Comparison of ENCODE assay signal across 19 cellular contexts in the genomic region with DNA sequence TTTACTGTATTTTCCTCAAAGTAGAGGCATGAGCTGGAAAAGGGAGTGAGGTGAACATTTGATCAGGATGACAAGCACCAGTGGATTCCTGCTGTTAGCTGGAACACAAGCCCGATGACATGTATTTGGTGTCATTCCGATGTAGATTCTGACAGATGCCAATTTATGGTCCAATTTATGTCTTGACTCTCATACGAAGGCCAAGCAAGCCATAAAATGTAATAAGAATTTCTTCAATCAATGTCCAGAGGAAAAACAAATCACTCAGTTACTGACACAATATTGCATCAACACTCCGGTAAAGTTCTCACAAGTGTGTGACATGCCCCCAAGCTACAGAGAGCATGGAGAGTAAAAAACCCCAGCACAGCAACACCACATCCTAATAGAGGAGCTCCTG.
DNase-seq lines count a peak whose midpoint lies in the region; ATAC-seq, FAIRE-seq and TF ChIP-seq lines count a peak whose summit lies in the region.
"Had no signal": no experiment of that assay in that cellular context is flagged by ENCODE, and none has a peak within 500 bp of the region (broad histone marks: within the 10 kb centered on the region; RNA-seq: fewer than 3 reads in every experiment).

No MANE protein-coding gene starts in this region.

- in situ Hi-C loops in K562 (cut with MboI), result no loop called here

- H3K9me1 ChIP-seq in K562 (ENCODE audit: control insufficient read depth, insufficient read depth, low read length), result no peaks in the 10 kb centered on the region

- H3F3A ChIP-seq in GM23338 (replicated peaks; ENCODE audit: low read depth), result no peaks in the 10 kb centered on the region
- no peaks in the 10 kb centered on the region for H3F3A ChIP-seq in smooth muscle cell (ENCODE audit: low read depth)

- no peaks in the 10 kb centered on the region for H3K79me2 ChIP-seq in GM23338 (replicated peaks; ENCODE audit: insufficient read depth)
- H3K79me2 ChIP-seq in K562 (ENCODE audit: control insufficient read depth, insufficient read depth, low read length), result no peaks in the 10 kb centered on the region
- H3K79me2 ChIP-seq in smooth muscle cell (ENCODE audit: low read depth), result no peaks in the 10 kb centered on the region

- H3K9me3 ChIP-seq in K562 (replicated peaks; ENCODE audit: control insufficient read depth, insufficient read depth, low read depth, low read length), result no peaks in the 10 kb centered on the region
- no peaks in the 10 kb centered on the region for H3K9me3 ChIP-seq in smooth muscle cell (replicated peaks; ENCODE audit: low read depth)
- H3K9me3 ChIP-seq: HAP-1 had no signal

- H3K9me2 ChIP-seq in GM23338 (ENCODE audit: insufficient read depth), result peaks cover 7% of the 10 kb centered on the region

- TF ChIP-seq EP300 in K562 (IDR thresholded peaks at IDR 0.05; ENCODE audit: low read length), result no peak

- peaks cover 6% of the 10 kb centered on the region; the same call in 2 of the 3 replicates for H3K4me1 Mint-ChIP-seq in GM23338
- H3K4me1 Mint-ChIP-seq in nephron progenitor cell, result peaks cover 11% of the 10 kb centered on the region
- H3K4me1 Mint-ChIP-seq: CD14-positive monocyte; CD4-positive, alpha-beta memory T cell; IgD-negative memory B cell had no signal

- H3K27ac ChIP-seq in GM23338 (ENCODE audit: low read depth), result no peak overlapping the region
- no peak overlapping the region for H3K27ac ChIP-seq in K562 (ENCODE audit: extremely low read depth, low read depth, low read length)
- no peak overlapping the region for H3K27ac ChIP-seq in smooth muscle cell (ENCODE audit: low read depth)
- H3K27ac ChIP-seq: BLaER1 had no signal

- H3K4me1 ChIP-seq in GM23338 (ENCODE audit: insufficient read depth), result no peaks in the 10 kb centered on the region
- H3K4me1 ChIP-seq in K562 (replicated peaks in 1 of 2; ENCODE audit: control insufficient read depth in 2 of 2, insufficient read depth in 2 of 2, low read length in 2 of 2), result no peaks in the 10 kb centered on the region
- H3K4me1 ChIP-seq in smooth muscle cell (ENCODE audit: low read depth), result no peaks in the 10 kb centered on the region
- H3K4me1 ChIP-seq: BLaER1, HAP-1 had no signal

- CTCF ChIA-PET in K562 (lab: Yijun Ruan, JAX; ENCODE audit: low intra/inter-chr PET ratio), result no interaction called here

- no peak for TF ChIP-seq POLR2A in K562 (conservative IDR thresholded peaks at IDR 0.05)

- H4K20me1 ChIP-seq in GM23338 (replicated peaks; ENCODE audit: insufficient read depth), result no peaks in the 10 kb centered on the region
- no peaks in the 10 kb centered on the region for H4K20me1 ChIP-seq in K562 (replicated peaks; ENCODE audit: control insufficient read depth, insufficient read depth, low read length)
- no peaks in the 10 kb centered on the region for H4K20me1 ChIP-seq in smooth muscle cell (ENCODE audit: low read depth)
- H4K20me1 ChIP-seq: BLaER1 had no signal

- H2AFZ ChIP-seq in GM23338 (peak overlapping the region; percentile 70; the same call in 1 of the 2 replicates), K562 (ENCODE audit: low read depth, low read length) (no peak overlapping the region), smooth muscle cell (ENCODE audit: low read depth) (peak overlapping the region; percentile 12)

- H3K9ac ChIP-seq in K562 (ENCODE audit: insufficient read depth in 1 of 2, low read depth in 2 of 2, low read length in 2 of 2), result no peak overlapping the region
- no peak overlapping the region for H3K9ac ChIP-seq in smooth muscle cell (ENCODE audit: low read depth)
- H3K9ac ChIP-seq: BLaER1 had no signal

- FAIRE-seq in K562 (lab: Jason Lieb, UNC), result peak; percentile 29
- FAIRE-seq: GM12892, GM18507, HepG2 had no signal

- DNase-seq in GM23338 (ENCODE audit: low spot score) (no peak), K562 (ENCODE audit: extremely low read depth in 1 of 4, low spot score in 3 of 4) (no peak), nephron progenitor cell (no peak), smooth muscle cell (lab: John Stamatoyannopoulos, UW; ENCODE audit: unreplicated experiment) (no peak), NCI-H1436 treated with DMSO at 0.1 percent for 48 hours (lab: John Stamatoyannopoulos, UW) (no peak), medulla oblongata (ENCODE audit: extremely low spot score) (no peak)
- DNase-seq: 8988T; CD4-positive, alpha-beta memory T cell; DMS153; DMS79; GDM1 had no signal

- no peak overlapping the region for H3K27ac Mint-ChIP-seq in GM23338
- peak overlapping the region; percentile 78 for H3K27ac Mint-ChIP-seq in nephron progenitor cell
- H3K27ac Mint-ChIP-seq: CD14-positive monocyte; CD4-positive, alpha-beta memory T cell; IgD-negative memory B cell had no signal

- no TSS peak for BruUV-seq in K562 (replicated peaks; lab: Mats Ljungman, UMichigan)

- intact Hi-C loops in K562 (cut with micrococcal nuclease), result no loop called here

- no peak overlapping the region for H3K4me3 ChIP-seq in GM23338
- no peak overlapping the region for H3K4me3 ChIP-seq in K562
- no peak overlapping the region for H3K4me3 ChIP-seq in smooth muscle cell
- H3K4me3 ChIP-seq: BLaER1, HAP-1 had no signal

- H3K4me3 Mint-ChIP-seq in GM23338 (no peak overlapping the region), nephron progenitor cell (no peak overlapping the region)
- H3K4me3 Mint-ChIP-seq: CD14-positive monocyte; CD4-positive, alpha-beta memory T cell; IgD-negative memory B cell had no signal

- no peaks in the 10 kb centered on the region for H3K27me3 ChIP-seq in GM23338 (ENCODE audit: insufficient read depth)
- H3K27me3 ChIP-seq in K562 (ENCODE audit: control insufficient read depth in 2 of 2, insufficient read depth in 2 of 2, low read length in 2 of 2), result no peaks in the 10 kb centered on the region
- H3K27me3 ChIP-seq in smooth muscle cell (ENCODE audit: low read depth), result no peaks in the 10 kb centered on the region
- H3K27me3 ChIP-seq: BLaER1 had no signal

- WGBS in K562 (ENCODE audit: insufficient coverage, low coverage, missing lambda C conversion rate), result 0% methylated on average over 4 of the region's 4 CpGs
- 81% methylated on average over 4 of the region's 4 CpGs for WGBS in smooth muscle cell (ENCODE audit: low lambda C conversion rate)

- H3K36me3 ChIP-seq in GM23338 (ENCODE audit: insufficient read depth) (no peaks in the 10 kb centered on the region), K562 (ENCODE audit: control insufficient read depth, insufficient read depth, low read length) (no peaks in the 10 kb centered on the region), smooth muscle cell (ENCODE audit: low read depth) (no peaks in the 10 kb centered on the region)
- H3K36me3 ChIP-seq: BLaER1, HAP-1 had no signal

- TF ChIP-seq CTCF in GM23338 (conservative IDR thresholded peaks at IDR 0.05; ENCODE audit: low read depth in 2 of 2), result no peak
- no peak for TF ChIP-seq CTCF in K562 (IDR thresholded peaks at IDR 0.05 in 2 of 3, conservative IDR thresholded peaks at IDR 0.05 in 1 of 3; ENCODE audit: insufficient read depth in 2 of 3, low read depth in 1 of 3, low read length in 3 of 3)
- TF ChIP-seq CTCF in nephron progenitor cell (IDR thresholded peaks at IDR 0.05), result no peak
- no peak for TF ChIP-seq CTCF in smooth muscle cell (IDR thresholded peaks at IDR 0.05; ENCODE audit: borderline replicate concordance, insufficient read depth, poor library complexity, severe bottlenecking)

- H3K9me3 Mint-ChIP-seq in GM23338 (peaks cover 4% of the 10 kb centered on the region; the same call in 2 of the 3 replicates), nephron progenitor cell (peaks cover 28% of the 10 kb centered on the region)

- H3K27me3 Mint-ChIP-seq in GM23338 (ENCODE audit: insufficient read depth, low read depth, poor library complexity) (no peaks in the 10 kb centered on the region), nephron progenitor cell (ENCODE audit: low read depth, poor library complexity) (peaks cover 10% of the 10 kb centered on the region)
- H3K27me3 Mint-ChIP-seq: CD4-positive, alpha-beta memory T cell had no signal

- POLR2A ChIA-PET in K562 (lab: Yijun Ruan, JAX), result no interaction called here

- no peak overlapping the region for H3K4me2 ChIP-seq in GM23338
- H3K4me2 ChIP-seq in K562 (ENCODE audit: insufficient read depth, low read length), result no peak overlapping the region
- no peak overlapping the region for H3K4me2 ChIP-seq in smooth muscle cell
- H3K4me2 ChIP-seq: BLaER1 had no signal

- no peak for TF ChIP-seq RAD21 in K562 (CRISPR knock-in tag; conservative IDR thresholded peaks at IDR 0.05 in 1 of 2, IDR thresholded peaks at IDR 0.05 in 1 of 2)

- H3K36me3 Mint-ChIP-seq in GM23338 (ENCODE audit: low read depth) (no peaks in the 10 kb centered on the region), nephron progenitor cell (ENCODE audit: low read depth) (peaks cover 8% of the 10 kb centered on the region)
- H3K36me3 Mint-ChIP-seq: CD14-positive monocyte; CD4-positive, alpha-beta memory T cell; IgD-negative memory B cell had no signal

- ATAC-seq in GM23338 (no peak), K562 (no peak), GM21526 (IDR thresholded peaks at IDR 0.05; ENCODE audit: low FRiP score, unreplicated experiment) (no peak)
- ATAC-seq: HepG2 had no signal

TF ChIP-seq in GM23338, 12 proteins besides CTCF, POLR2A, EP300 and RAD21 (continues in another document):
- TF ChIP-seq CREB1 (CRISPR knock-in tag; IDR thresholded peaks at IDR 0.05; ENCODE audit: low read depth) (no peak), ETS1 (IDR thresholded peaks at IDR 0.05) (no peak), POLR2AphosphoS5 (IDR thresholded peaks at IDR 0.05; ENCODE audit: low read depth) (no peak), ZNF114 (CRISPR knock-in tag; IDR thresholded peaks at IDR 0.05) (no peak)

TF ChIP-seq in K562, 482 proteins besides CTCF, POLR2A, EP300 and RAD21:
- TF ChIP-seq NCOA6 (IDR thresholded peaks at IDR 0.05) (no peak), MTA2 (IDR thresholded peaks at IDR 0.05; ENCODE audit: low read depth) (no peak)
